ENCODE assay signal across 12 cellular contexts in genomic region chr15:77456746-77457618, GRCh38. TPM values are rescaled to one million over a fixed set of nuclear protein-coding genes. Genes with fewer than 3 reads are reported as not detected.
DNase-seq lines count a peak whose midpoint lies in the region; ATAC-seq and TF ChIP-seq lines count a peak whose summit lies in the region.
"Had no signal": no experiment of that assay in that cellular context is flagged by ENCODE, and none has a peak within 500 bp of the region (broad histone marks: within the 10 kb centered on the region; RNA-seq: fewer than 3 reads in every experiment).

No MANE protein-coding gene starts in this region.

- no peak for ATAC-seq in HG02885 (IDR thresholded peaks at IDR 0.05; ENCODE audit: poor library complexity, unreplicated experiment)

- no peak overlapping the region for H3K4me3 Mint-ChIP-seq in endothelial cell (ENCODE audit: unreplicated experiment)
- H3K4me3 Mint-ChIP-seq: activated naive CD4-positive, alpha-beta T cell treated with anti-CD3 and anti-CD28 coated beads for 36 hours had no signal

- H3K27me3 Mint-ChIP-seq in endothelial cell (ENCODE audit: unreplicated experiment): peaks cover 5% of the 10 kb centered on the region

- peak overlapping the region; percentile 82 for H3K27ac Mint-ChIP-seq in endothelial cell (ENCODE audit: unreplicated experiment)
- H3K27ac Mint-ChIP-seq: activated naive CD4-positive, alpha-beta T cell treated with anti-CD3 and anti-CD28 coated beads for 36 hours had no signal

- peaks cover 53% of the 10 kb centered on the region for H3K4me1 Mint-ChIP-seq in endothelial cell (ENCODE audit: unreplicated experiment)

- H3K36me3 Mint-ChIP-seq in endothelial cell (ENCODE audit: low read depth, unreplicated experiment): peaks cover 17% of the 10 kb centered on the region

- H3K9me3 Mint-ChIP-seq in endothelial cell (ENCODE audit: unreplicated experiment): no peaks in the 10 kb centered on the region
- H3K9me3 Mint-ChIP-seq: activated naive CD4-positive, alpha-beta T cell treated with anti-CD3 and anti-CD28 coated beads for 36 hours had no signal

- DNase-seq in NCI-H2107 treated with DMSO at 0.1 percent for 48 hours (lab: John Stamatoyannopoulos, UW; ENCODE audit: unreplicated experiment): peak; percentile 53
- DNase-seq in NCI-H2107 (lab: John Stamatoyannopoulos, UW): no peak
- peak; percentile 81 for DNase-seq in NCI-H2227 treated with DMSO at 0.1 percent for 48 hours (lab: John Stamatoyannopoulos, UW)
- DNase-seq in endothelial cell (ENCODE audit: low spot score): no peak
- peak; percentile 53 for DNase-seq in renal cortical epithelial cell (ENCODE audit: low read depth)
- no peak for DNase-seq in GM10266 (ENCODE audit: extremely low spot score)
- DNase-seq in HuH-7 (ENCODE audit: low spot score): no peak
- DNase-seq: 8988T; activated naive CD4-positive, alpha-beta T cell treated with anti-CD3 and anti-CD28 coated beads for 36 hours; GF-D8; H7 had no signal

- TF ChIP-seq CTCF in endothelial cell (IDR thresholded peaks at IDR 0.05; ENCODE audit: unreplicated experiment) (no peak), GM10266 (IDR thresholded peaks at IDR 0.05; ENCODE audit: control insufficient read depth, insufficient read depth, low read depth, missing control alignments) (no peak)

RNA-seq across cellular contexts. Expression of gene HMG20A, which starts 36.3 kb away (rescaled TPM):
- 111 TPM for total RNA-seq in endothelial cell (ENCODE audit: unreplicated experiment)
- 22.4 and 48.6 TPM in 2 replicates for total RNA-seq in renal cortical epithelial cell

RNA-seq across cellular contexts. Expression of gene PEAK1, which starts 37.1 kb away (rescaled TPM):
- total RNA-seq in endothelial cell (ENCODE audit: unreplicated experiment) (289 TPM), renal cortical epithelial cell (15.6 and 58.0 TPM in 2 replicates)

Comparison
In these comparisons a context has a peak if more than half of its experiments do, and no peak if none do; other contexts are left out.
1. DNase-seq: peak in NCI-H2107 treated with DMSO at 0.1 percent for 48 hours (single experiment), NCI-H2227 treated with DMSO at 0.1 percent for 48 hours (single experiment) and renal cortical epithelial cell (single experiment); none in NCI-H2107 (single experiment), endothelial cell (single experiment), GM10266 (single experiment) and HuH-7 (single experiment).